27 cellular contexts compared by ENCODE assay signal in the genomic region with DNA sequence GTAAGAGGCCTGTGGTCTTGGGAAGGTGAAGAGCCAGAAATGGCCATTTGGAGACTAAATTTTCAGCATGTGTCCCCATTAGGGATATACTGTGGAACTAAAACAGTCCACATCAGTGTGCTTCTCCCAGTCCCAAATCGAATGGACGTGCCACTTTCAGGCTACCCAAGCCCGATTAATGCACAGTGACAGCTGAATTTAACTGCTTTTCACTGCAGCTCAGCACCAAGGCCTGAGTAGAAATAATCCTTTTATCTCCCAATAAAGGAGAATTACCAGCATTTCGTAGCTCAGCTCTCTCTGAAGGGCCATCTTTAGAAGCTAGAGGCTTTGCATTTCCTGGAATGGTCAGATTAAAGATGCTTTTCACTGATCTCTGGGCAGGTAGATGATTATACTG.
"Had no signal": no experiment of that assay in that cellular context is flagged by ENCODE, and none has a peak within 500 bp of the region (broad histone marks: within the 10 kb centered on the region; RNA-seq: fewer than 3 reads in every experiment).

No MANE protein-coding gene starts in this region.

- H3K4me1 ChIP-seq: ascending aorta, body of pancreas, Peyer's patch had no signal

- H3K27ac ChIP-seq: ascending aorta, body of pancreas, Peyer's patch, RWPE1, SJCRH30 had no signal

- H3K36me3 ChIP-seq: ascending aorta, Peyer's patch, SJCRH30 had no signal

- H3K27me3 ChIP-seq: ascending aorta, body of pancreas, Peyer's patch, SJCRH30 had no signal

- ATAC-seq: activated CD4-positive, CD25-positive, alpha-beta regulatory T cell treated with anti-CD3 and anti-CD28 coated beads, Interleukin-2, amount 50 U/mL, for 24 hours; activated CD8-positive, alpha-beta memory T cell treated with anti-CD3 and anti-CD28 coated beads, Interleukin-2, amount 10 ng/mL, durations not matched to agents 7 days and 5 days; activated naive CD4-positive, alpha-beta T cell treated with anti-CD3 and anti-CD28 coated beads, Interleukin-2, amount 50 U/mL, for 72 hours; activated naive CD8-positive, alpha-beta T cell treated with anti-CD3 and anti-CD28 coated beads, Interleukin-2, amount 50 U/mL, for 24 hours; activated T-cell treated with anti-CD3 and anti-CD28 coated beads, Interleukin-2, amount 50 U/mL, for 4 hours; body of pancreas; K562 had no signal

- H3K4me3 ChIP-seq: ascending aorta, body of pancreas, K562, Peyer's patch, SJCRH30 had no signal

- H3K27ac Mint-ChIP-seq: activated CD8-positive, alpha-beta memory T cell treated with anti-CD3 and anti-CD28 coated beads, Interleukin-2, amount 10 ng/mL, durations not matched to agents 7 days and 5 days; activated naive CD4-positive, alpha-beta T cell treated with anti-CD3 and anti-CD28 coated beads, Interleukin-2, amount 50 U/mL, for 72 hours; activated naive CD8-positive, alpha-beta T cell treated with anti-CD3 and anti-CD28 coated beads, Interleukin-2, amount 50 U/mL, for 24 hours had no signal

- H3K9me3 Mint-ChIP-seq: activated naive CD4-positive, alpha-beta T cell treated with anti-CD3 and anti-CD28 coated beads, Interleukin-2, amount 50 U/mL, for 72 hours; activated naive CD8-positive, alpha-beta T cell treated with anti-CD3 and anti-CD28 coated beads, Interleukin-2, amount 50 U/mL, for 24 hours; activated T-cell treated with anti-CD3 and anti-CD28 coated beads, Interleukin-2, amount 50 U/mL, for 4 hours had no signal

- H3K36me3 Mint-ChIP-seq: activated CD8-positive, alpha-beta memory T cell treated with anti-CD3 and anti-CD28 coated beads, Interleukin-2, amount 10 ng/mL, durations not matched to agents 7 days and 5 days; activated naive CD4-positive, alpha-beta T cell treated with anti-CD3 and anti-CD28 coated beads, Interleukin-2, amount 50 U/mL, for 72 hours had no signal

- H3K4me3 Mint-ChIP-seq: activated CD8-positive, alpha-beta memory T cell treated with anti-CD3 and anti-CD28 coated beads, Interleukin-2, amount 10 ng/mL, durations not matched to agents 7 days and 5 days; activated naive CD8-positive, alpha-beta T cell treated with anti-CD3 and anti-CD28 coated beads, Interleukin-2, amount 50 U/mL, for 24 hours; activated T-cell treated with anti-CD3 and anti-CD28 coated beads, Interleukin-2, amount 50 U/mL, for 4 hours had no signal

- H3K9me3 ChIP-seq: ascending aorta, body of pancreas, Peyer's patch, SJCRH30, SK-N-SH had no signal

- DNase-seq: activated CD4-positive, alpha-beta T cell treated with anti-CD3 and anti-CD28 coated beads for 48 hours; activated CD4-positive, alpha-beta T cell treated with anti-CD3 and anti-CD28 coated beads, Interleukin-2, amount 50 U/mL, for 48 hours; activated CD8-positive, alpha-beta memory T cell treated with anti-CD3 and anti-CD28 coated beads, Interleukin-2, amount 10 ng/mL, durations not matched to agents 7 days and 5 days; activated effector memory CD4-positive, alpha-beta T cell treated with anti-CD3 and anti-CD28 coated beads, Interleukin-2, amount 50 U/mL, for 16 hours; activated naive CD4-positive, alpha-beta T cell treated with Interleukin-2 at 50 U/mL for 16 hours; activated naive CD8-positive, alpha-beta T cell treated with anti-CD3 and anti-CD28 coated beads, Interleukin-2, amount 50 U/mL, for 24 hours; activated T-cell treated with anti-CD3 and anti-CD28 coated beads, Interleukin-2, amount 50 U/mL, for 4 hours; amniotic stem cell; body of pancreas; central memory CD4-positive, alpha-beta T cell; Karpas-422; MM.1S; NCI-H146; NCI-H187 treated with DMSO at 0.1 percent for 48 hours; NCI-H2081 treated with DMSO at 0.1 percent for 48 hours; NCI-H446; NCI-H526; Peyer's patch; Right ventricle myocardium superior; SJCRH30; SK-N-SH; T-helper 1 cell had no signal
